In genomic region chr6:81909162-81909561, GRCh38 we compare ENCODE assay signal across 24 cellular contexts.
"Had no signal": no experiment of that assay in that cellular context is flagged by ENCODE, and none has a peak within 500 bp of the region (broad histone marks: within the 10 kb centered on the region; RNA-seq: fewer than 3 reads in every experiment).

No MANE protein-coding gene starts in this region.

- H3K27me3 ChIP-seq: heart left ventricle, neutrophil, pancreas, right lobe of liver, stomach, thyroid gland, vagina had no signal

- H3K27ac ChIP-seq: dorsolateral prefrontal cortex, neutrophil, pancreas, right lobe of liver, stomach, thyroid gland, vagina had no signal

- ATAC-seq: heart left ventricle; mucosa of descending colon; natural killer cell treated with Interleukin-12 subunit alpha and Interleukin-12 subunit beta and Interleukin-15 and Interleukin-18, amount 100 ng/mL, for 72 hours; pancreas had no signal

- H3K36me3 Mint-ChIP-seq: memory B cell; naive B cell; natural killer cell treated with Interleukin-12 subunit alpha and Interleukin-12 subunit beta and Interleukin-15 and Interleukin-18, amount 100 ng/mL, for 72 hours had no signal

- H3K27me3 Mint-ChIP-seq: memory B cell; naive B cell; natural killer cell treated with Interleukin-12 subunit alpha and Interleukin-12 subunit beta and Interleukin-15 and Interleukin-18, amount 100 ng/mL, for 72 hours had no signal

- H3K4me3 ChIP-seq: dorsolateral prefrontal cortex, heart left ventricle, lung, mucosa of descending colon, pancreas, right lobe of liver, stomach, thyroid gland, vagina had no signal

- H3K9me3 Mint-ChIP-seq: memory B cell; naive B cell; natural killer cell treated with Interleukin-12 subunit alpha and Interleukin-12 subunit beta and Interleukin-15 and Interleukin-18, amount 100 ng/mL, for 72 hours; neural crest cell had no signal

- H3K4me1 ChIP-seq: pancreas, stomach, thyroid gland, vagina had no signal

- H3K4me3 Mint-ChIP-seq: memory B cell; naive B cell; natural killer cell treated with Interleukin-12 subunit alpha and Interleukin-12 subunit beta and Interleukin-15 and Interleukin-18, amount 100 ng/mL, for 72 hours; neural crest cell had no signal

- H3K27ac Mint-ChIP-seq: memory B cell; naive B cell; natural killer cell treated with Interleukin-12 subunit alpha and Interleukin-12 subunit beta and Interleukin-15 and Interleukin-18, amount 100 ng/mL, for 72 hours had no signal

- H3K36me3 ChIP-seq: heart left ventricle, neutrophil, pancreas, right lobe of liver, stomach, thyroid gland, vagina had no signal

- H3K4me1 Mint-ChIP-seq: naive B cell, neural crest cell had no signal

- DNase-seq: dorsolateral prefrontal cortex; effector CD4-positive, alpha-beta T cell; heart left ventricle; hippocampal formation; kidney glomerular epithelial cell; mucosa of descending colon; naive B cell; pancreas; right lobe of liver; small intestine; stimulated activated CD4-positive, alpha-beta T cell treated with anti-CD3 and anti-CD28 coated beads, Interleukin-12 subunit alpha, Interleukin-12 subunit beta, amount 100 ng/mL, for 4 hours; stimulated activated CD4-positive, alpha-beta T cell treated with anti-CD3 and anti-CD28 coated beads, Interleukin-1b, Interleukin-23, amount 100 ng/mL, for 48 hours; stimulated activated CD4-positive, alpha-beta T cell treated with anti-CD3 and anti-CD28 coated beads, Interleukin-4, amount 100 ng/mL, for 1 hour; stimulated activated CD8-positive, alpha-beta memory T cell treated with anti-CD3 and anti-CD28 coated beads, Interleukin-4, amount 100 ng/mL, for 48 hours; stimulated activated naive CD4-positive, alpha-beta T cell; stomach; thyroid gland; trophoblast cell had no signal

- H3K9me3 ChIP-seq: heart left ventricle, mucosa of descending colon, neutrophil, pancreas, right lobe of liver, stomach, thyroid gland, vagina had no signal
